ENCODE assay signal across 25 cellular contexts in the genomic region with DNA sequence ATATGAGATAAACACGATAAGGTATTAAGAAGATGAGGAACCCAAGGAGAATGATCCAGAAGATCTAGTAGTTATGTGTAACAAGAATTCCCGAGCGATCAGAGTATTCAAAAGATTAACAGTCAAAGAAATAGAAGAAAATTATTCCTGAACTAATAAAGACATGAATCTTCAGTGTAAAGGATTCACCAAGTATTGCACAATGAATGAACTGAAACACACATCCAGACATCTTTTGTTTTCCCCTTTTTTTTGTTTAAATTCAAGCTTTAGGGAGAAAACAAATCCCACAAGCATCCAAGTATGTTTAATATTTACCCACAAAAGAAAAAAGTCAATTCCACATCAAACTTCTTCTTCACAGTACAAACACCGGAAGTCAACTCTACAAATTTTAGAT. TPM values are rescaled to one million over a fixed set of nuclear protein-coding genes. Genes with fewer than 3 reads are reported as not detected.
"Had no signal": no experiment of that assay in that cellular context is flagged by ENCODE, and none has a peak within 500 bp of the region (broad histone marks: within the 10 kb centered on the region; RNA-seq: fewer than 3 reads in every experiment).

No MANE protein-coding gene starts in this region.

- DNase-seq: Kasumi-1, KG1, MV-4-11, NCI-H1048, NCI-H1105, NCI-H1417, NCI-H1436 treated with DMSO at 0.1 percent for 48 hours, NCI-H1694 treated with DMSO at 0.1 percent for 48 hours, NCI-H1930, NCI-H2081, NCI-H2107, NCI-H2227 treated with DMSO at 0.1 percent for 48 hours, NCI-H524, NCI-H69, NCI-H774, PC-3, SHP77, SK-N-SH, SW 1271, T-cell had no signal

- H3K9me2 ChIP-seq: SK-N-SH had no signal

- H3K9ac ChIP-seq: SK-N-SH had no signal

- H3K4me3 Mint-ChIP-seq: T-cell had no signal

- H3K36me3 Mint-ChIP-seq: T-cell had no signal

- H3K9me3 ChIP-seq: SK-N-SH had no signal

- H3K27ac Mint-ChIP-seq: T-cell had no signal

- H3K27ac ChIP-seq: RWPE1 had no signal

- H3K4me1 Mint-ChIP-seq: T-cell had no signal

- H3K4me2 ChIP-seq: SK-N-SH had no signal

- ATAC-seq: Panc1, PC-3, T-cell had no signal

RNA-seq across cellular contexts. Expression of a gene that starts 23.7 kb away (rescaled TPM):
- total RNA-seq: HT1080, OCI-LY7, PC-3, SK-MEL-5, T-cell had no signal
- polyA plus RNA-seq: SK-N-SH had no signal
